ENCODE assay signal across 2 cellular contexts in genomic region chr13:91134773-91135124, GRCh38.
TF ChIP-seq lines count a peak whose summit lies in the region.

No MANE protein-coding gene starts in this region.

TF ChIP-seq in SK-N-SH treated with all-trans-retinoic acid at 6 μM for 48 hours, 23 proteins besides CTCF, POLR2A, EP300 and RAD21 (continued from another document):
- TF ChIP-seq CSRNP3 (CRISPR knock-in tag; IDR thresholded peaks at IDR 0.05) (no peak), PPARA (CRISPR knock-in tag; IDR thresholded peaks at IDR 0.05; ENCODE audit: borderline replicate concordance) (no peak), PATZ1 (CRISPR knock-in tag; IDR thresholded peaks at IDR 0.05; ENCODE audit: borderline replicate concordance) (no peak), ARNTL (CRISPR knock-in tag; IDR thresholded peaks at IDR 0.05; ENCODE audit: borderline replicate concordance, low read depth) (no peak), ZNF8 (CRISPR knock-in tag; IDR thresholded peaks at IDR 0.05) (no peak), ZFP3 (CRISPR knock-in tag; IDR thresholded peaks at IDR 0.05) (no peak), RARB (CRISPR knock-in tag; IDR thresholded peaks at IDR 0.05) (no peak), ZFP30 (CRISPR knock-in tag; IDR thresholded peaks at IDR 0.05) (no peak)

TF ChIP-seq in SK-N-SH, 30 proteins besides CTCF, POLR2A, EP300 and RAD21 (continued from another document):
- TF ChIP-seq CHD2 (IDR thresholded peaks at IDR 0.05; ENCODE audit: low read length, partially characterized antibody): no peak
